1 cellular context compared by ENCODE assay signal in genomic region chr5:113197456-113198200, GRCh38.
TF ChIP-seq lines count a peak whose summit lies in the region.

No MANE protein-coding gene starts in this region.

TF ChIP-seq in K562, 482 proteins besides CTCF, POLR2A, EP300 and RAD21 (continued from another document):
- TF ChIP-seq PREB (CRISPR knock-in tag; IDR thresholded peaks at IDR 0.05) (no peak), BHLHE40 (IDR thresholded peaks at IDR 0.05; ENCODE audit: low read length) (peak; percentile 15; the same call in 1 of the 2 replicates), TEAD4 (IDR thresholded peaks at IDR 0.05; ENCODE audit: low read length) (peak; percentile 31; the same call in 1 of the 2 replicates), TEAD4 (CRISPR knock-in tag; IDR thresholded peaks at IDR 0.05; ENCODE audit: borderline replicate concordance) (no peak), RAD51 (IDR thresholded peaks at IDR 0.05; ENCODE audit: borderline replicate concordance, low read depth) (peak; percentile 66), ZNF644 (tag; IDR thresholded peaks at IDR 0.05; ENCODE audit: low read depth) (no peak), RBFOX2 (IDR thresholded peaks at IDR 0.05; ENCODE audit: low read depth, low read length) (no peak)
TF ChIP-seq in K562: peak in this region for 7.
